ENCODE assay signal across 8 cellular contexts in genomic region chr10:96834121-96834520, GRCh38. TPM values are rescaled to one million over a fixed set of nuclear protein-coding genes. Genes with fewer than 3 reads are reported as not detected.
DNase-seq lines count a peak whose midpoint lies in the region; ATAC-seq, FAIRE-seq and TF ChIP-seq lines count a peak whose summit lies in the region.

No MANE protein-coding gene starts in this region.

- intact Hi-C loops in IMR-90 (cut with micrococcal nuclease) = loop anchor here (5.0 kb wide), 3 partner anchors 322 to 457 kb away; partner anchors contain the start of gene TLL2

- H4K91ac ChIP-seq in IMR-90 (ENCODE audit: insufficient read depth, low read depth, low read length) = no peak overlapping the region

- peak overlapping the region; percentile 86 for H3K4me2 ChIP-seq in IMR-90 (ENCODE audit: low read depth, low read length)

- no peak overlapping the region for H3K56ac ChIP-seq in IMR-90 (ENCODE audit: extremely low read depth, insufficient read depth, low read length)

- no peak overlapping the region for H3K18ac ChIP-seq in IMR-90 (ENCODE audit: low read depth, low read length)

- POLR2A ChIA-PET in IMR-90 (lab: Charles Lee; ENCODE audit: unreplicated experiment) = no interaction called here

- H3K9ac ChIP-seq in IMR-90 (ENCODE audit: low read depth, low read length) = peak overlapping the region; percentile 91; the same call in 1 of the 2 replicates
- H3K9ac ChIP-seq in muscle layer of colon (ENCODE audit: low read length) = peak overlapping the region; percentile 68

- no peak for TF ChIP-seq CTCF in AG10803 (conservative IDR thresholded peaks at IDR 0.05; ENCODE audit: low read length)
- no peak for TF ChIP-seq CTCF in IMR-90 (conservative IDR thresholded peaks at IDR 0.05; ENCODE audit: low read depth, low read length)
- no peak for TF ChIP-seq CTCF in bronchial epithelial cell (IDR thresholded peaks at IDR 0.05; ENCODE audit: insufficient read depth, low read length, severe bottlenecking)

- no peak overlapping the region for H3K4ac ChIP-seq in IMR-90 (ENCODE audit: low read depth, low read length)

- ATAC-seq in IMR-90 (ENCODE audit: low read depth) (no peak), GM19023 (IDR thresholded peaks at IDR 0.05; ENCODE audit: unreplicated experiment) (no peak), HG03196 (IDR thresholded peaks at IDR 0.05; ENCODE audit: unreplicated experiment) (no peak)

- H3K9me3 ChIP-seq in IMR-90 (ENCODE audit: control insufficient read depth, insufficient read depth, low read length) = no peaks in the 10 kb centered on the region
- no peaks in the 10 kb centered on the region for H3K9me3 ChIP-seq in muscle layer of colon (ENCODE audit: low read length)

- H2BK20ac ChIP-seq in IMR-90 (ENCODE audit: low read depth, low read length) = no peak overlapping the region

- dilution Hi-C loops in IMR-90 (cut with HindIII; ENCODE audit: low sequenced_read_pairs, unreplicated experiment) = no loop called here

- TF ChIP-seq POLR2A in IMR-90 (IDR thresholded peaks at IDR 0.05; ENCODE audit: low read depth, low read length) = no peak

- H3K4me3 ChIP-seq in AG10803 (ENCODE audit: low read length) (peak overlapping the region; percentile 80), IMR-90 (ENCODE audit: insufficient read depth, low read depth, low read length) (peak overlapping the region; percentile 97), bronchial epithelial cell (ENCODE audit: low read depth, low read length) (peak overlapping the region; percentile 94), muscle layer of colon (ENCODE audit: low read depth in 1 of 2, low read length in 2 of 2) (peak overlapping the region in 1 of 2 donors; percentile 72)

- CTCF ChIA-PET in IMR-90 (lab: Yijun Ruan, JAX) = no interaction called here

- no CpG with 5 or more reads among the region's 8 CpGs for WGBS in IMR-90 (ENCODE audit: extremely low coverage in 2 of 2, insufficient read length in 1 of 2), 2 experiments

- no peak for TF ChIP-seq RAD21 in IMR-90 (IDR thresholded peaks at IDR 0.05; ENCODE audit: low read length)

- peak overlapping the region; percentile 16 for H2BK5ac ChIP-seq in IMR-90 (ENCODE audit: low read depth, low read length, poor library complexity, severe bottlenecking)

- H2AFZ ChIP-seq in IMR-90 (replicated peaks; ENCODE audit: low read length, poor library complexity) = no peak overlapping the region

- no peak overlapping the region for H2AK9ac ChIP-seq in IMR-90 (replicated peaks; ENCODE audit: low read depth, low read length, poor library complexity)

- peaks cover 14% of the 10 kb centered on the region for H3K9me1 ChIP-seq in IMR-90 (ENCODE audit: insufficient read depth, low read length)

- H4K8ac ChIP-seq in IMR-90 (ENCODE audit: low read depth in 2 of 2, low read length in 2 of 2) = no peak overlapping the region

- FAIRE-seq in bronchial epithelial cell (lab: Jason Lieb, UNC) = no peak

- H2BK120ac ChIP-seq in IMR-90 (ENCODE audit: low read depth, low read length) = no peak overlapping the region

- DNase-seq in AG10803 (ENCODE audit: low read depth) = no peak
- peak; percentile 28 for DNase-seq in IMR-90
- DNase-seq in bronchial epithelial cell (ENCODE audit: low read depth) = peak; percentile 64
- no peak for DNase-seq in iPS-NIHi7 (ENCODE audit: extremely low spot score)
- DNase-seq in stimulated activated naive CD4-positive, alpha-beta T cell treated with Interleukin-2 at 50 U/mL for 16 hours (lab: John Stamatoyannopoulos, UW) = no peak

- H3K79me1 ChIP-seq in IMR-90 (ENCODE audit: low read depth in 1 of 2, low read length in 2 of 2) = peaks cover 3 to 33% of the 10 kb centered on the region in 2 experiments; a peak in 3 of 4 replicates

- TSS peak; percentile 20 for BruUV-seq in IMR-90 (replicated peaks; lab: Mats Ljungman, UMichigan)

- H3K27ac ChIP-seq in IMR-90 (ENCODE audit: insufficient read depth, low read length) (no peak overlapping the region), muscle layer of colon (ENCODE audit: low read depth, low read length) (no peak overlapping the region)

- no peak overlapping the region for H3K23ac ChIP-seq in IMR-90 (ENCODE audit: low read depth, low read length)

- H3K36me3 ChIP-seq in IMR-90 (ENCODE audit: control insufficient read depth, insufficient read depth, low read length) = no peaks in the 10 kb centered on the region
- H3K36me3 ChIP-seq in bronchial epithelial cell (ENCODE audit: control insufficient read depth, insufficient read depth, low read length) = no peaks in the 10 kb centered on the region
- no peaks in the 10 kb centered on the region for H3K36me3 ChIP-seq in muscle layer of colon (ENCODE audit: insufficient read depth, low read length)

- H3K4me1 ChIP-seq in IMR-90 (ENCODE audit: control insufficient read depth, insufficient read depth, low read length) (peaks cover 7% of the 10 kb centered on the region; the same call in 1 of the 2 replicates), muscle layer of colon (ENCODE audit: insufficient read depth, low read length) (peaks cover 43% of the 10 kb centered on the region)

- H2AK5ac ChIP-seq in IMR-90 (ENCODE audit: low read depth, low read length) = no peak overlapping the region

- peaks cover 53% of the 10 kb centered on the region for H4K20me1 ChIP-seq in IMR-90 (ENCODE audit: insufficient read depth, low read length)

- no peak overlapping the region for H3K14ac ChIP-seq in IMR-90 (replicated peaks; ENCODE audit: low read depth, low read length)

- H3K27me3 ChIP-seq in IMR-90 (ENCODE audit: control insufficient read depth, insufficient read depth, low read length) (no peaks in the 10 kb centered on the region), bronchial epithelial cell (ENCODE audit: control insufficient read depth, insufficient read depth, low read length) (no peaks in the 10 kb centered on the region), muscle layer of colon (ENCODE audit: control insufficient read depth in 1 of 2, insufficient read depth in 2 of 2, low read length in 2 of 2) (no peaks in the 10 kb centered on the region)

- H2BK15ac ChIP-seq in IMR-90 (ENCODE audit: low read depth, low read length) = no peak overlapping the region

- in situ Hi-C loops in IMR-90 (cut with MboI; ENCODE audit: low sequenced_read_pairs) = no loop called here

- no peak overlapping the region for H4K5ac ChIP-seq in IMR-90 (ENCODE audit: low read depth, low read length)

TF ChIP-seq in IMR-90, 13 proteins besides CTCF, POLR2A, EP300 and RAD21:
- TF ChIP-seq RCOR1 (IDR thresholded peaks at IDR 0.05; ENCODE audit: insufficient replicate concordance, low read length) = no peak
- no peak for TF ChIP-seq CHD1 (IDR thresholded peaks at IDR 0.05; ENCODE audit: low read depth, low read length)
- TF ChIP-seq USF2 (IDR thresholded peaks at IDR 0.05; ENCODE audit: low read depth, low read length) = no peak
- TF ChIP-seq SMC3 (IDR thresholded peaks at IDR 0.05; ENCODE audit: low read depth, low read length) = no peak
- no peak for TF ChIP-seq NFE2L2 (IDR thresholded peaks at IDR 0.05; ENCODE audit: low read depth, low read length)
- no peak for TF ChIP-seq BHLHE40 (IDR thresholded peaks at IDR 0.05; ENCODE audit: low read depth, low read length)
- no peak for TF ChIP-seq CEBPB (IDR thresholded peaks at IDR 0.05; ENCODE audit: low read depth, low read length)
- TF ChIP-seq FOS (IDR thresholded peaks at IDR 0.05; ENCODE audit: low read depth, low read length) = no peak
- no peak for TF ChIP-seq MAZ (IDR thresholded peaks at IDR 0.05; ENCODE audit: borderline replicate concordance, low read depth, low read length)
- TF ChIP-seq ELK1 (IDR thresholded peaks at IDR 0.05; ENCODE audit: borderline replicate concordance, low read depth, low read length) = no peak
- no peak for TF ChIP-seq MXI1 (IDR thresholded peaks at IDR 0.05; ENCODE audit: borderline replicate concordance, low read depth, low read length)
- no peak for TF ChIP-seq RFX5 (IDR thresholded peaks at IDR 0.05; ENCODE audit: low read depth, low read length)
- no peak for TF ChIP-seq MAFK (IDR thresholded peaks at IDR 0.05; ENCODE audit: low read depth, low read length)
TF ChIP-seq in IMR-90: peak in this region for 0.

RNA-seq across cellular contexts. Expression of gene LCOR, which starts 2.0 kb away (rescaled TPM):
- total RNA-seq in IMR-90 (2012; rRNA removed) (25.8 and 36.9 TPM in 2 replicates), bronchial epithelial cell (29.5 and 34.4 TPM in 2 replicates)
- 3.4 and 3.7 TPM in 2 replicates for polyA plus RNA-seq in IMR-90 (2012; rRNA removed)
- 0.82 and 1.1 TPM in 2 replicates for polyA plus RNA-seq in IMR-90 (2012; cell fraction: cytosol; rRNA removed)
- polyA plus RNA-seq in IMR-90 (2012; cell fraction: nucleus; rRNA removed; ENCODE audit: low replicate concordance) = 2.3 and 6.1 TPM in 2 replicates

Comparison
In these comparisons a context has a peak if more than half of its experiments do, and no peak if none do; other contexts are left out.
1. DNase-seq: peak in IMR-90 (single experiment) and bronchial epithelial cell (single experiment); none in AG10803 (single experiment), iPS-NIHi7 (single experiment) and stimulated activated naive CD4-positive, alpha-beta T cell treated with Interleukin-2 at 50 U/mL for 16 hours (single experiment).